Comparison of ENCODE assay signal across 33 cellular contexts in the genomic region with DNA sequence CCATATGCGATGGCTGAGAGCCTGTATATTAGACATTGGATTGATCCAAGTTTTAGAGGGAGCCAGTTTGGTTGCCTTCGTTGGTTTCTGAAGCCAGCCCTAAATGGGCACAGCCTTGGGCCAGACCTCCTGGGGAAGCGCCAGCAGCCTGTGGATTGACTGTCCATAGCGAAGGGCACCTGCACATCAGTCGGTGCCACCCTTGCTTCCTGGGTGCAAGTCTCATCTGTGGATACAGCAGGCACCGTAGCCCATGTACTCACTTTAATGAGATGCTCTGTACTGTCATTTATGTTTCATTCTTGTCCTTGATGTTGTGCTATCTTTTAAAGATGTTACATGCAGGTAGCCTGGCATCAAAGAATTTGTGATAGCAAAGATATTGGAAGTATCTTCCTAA.
"Had no signal": no experiment of that assay in that cellular context is flagged by ENCODE, and none has a peak within 500 bp of the region (broad histone marks: within the 10 kb centered on the region; RNA-seq: fewer than 3 reads in every experiment).

No MANE protein-coding gene starts in this region.

- DNase-seq: activated effector memory CD4-positive, alpha-beta T cell treated with anti-CD3 and anti-CD28 coated beads, Interleukin-2, amount 50 U/mL, for 16 hours; activated effector memory CD4-positive, alpha-beta T cell treated with Interleukin-2 at 50 U/mL for 16 hours; activated gamma-delta T cell; activated gamma-delta T cell treated with Interleukin-2 at 50 U/mL for 16 hours; activated naive CD4-positive, alpha-beta T cell; activated naive CD4-positive, alpha-beta T cell treated with anti-CD3 and anti-CD28 coated beads for 36 hours; activated naive CD4-positive, alpha-beta T cell treated with anti-CD3 and anti-CD28 coated beads, Interleukin-2, amount 10 ng/mL, durations not matched to agents 7 days and 5 days; activated naive CD4-positive, alpha-beta T cell treated with anti-CD3 and anti-CD28 coated beads, Interleukin-2, amount 50 U/mL, for 16 hours; activated naive CD4-positive, alpha-beta T cell treated with Interleukin-2 at 50 U/mL for 16 hours; activated naive CD8-positive, alpha-beta T cell treated with anti-CD3 and anti-CD28 coated beads for 36 hours; activated naive CD8-positive, alpha-beta T cell treated with anti-CD3 and anti-CD28 coated beads, Interleukin-2, amount 10 ng/mL, durations not matched to agents 7 days and 5 days; activated naive CD8-positive, alpha-beta T cell treated with anti-CD3 and anti-CD28 coated beads, Interleukin-2, amount 50 U/mL, for 24 hours; activated T-cell treated with anti-CD3 and anti-CD28 coated beads, Interleukin-2, amount 50 U/mL, for 1 hour; activated T-cell treated with anti-CD3 and anti-CD28 coated beads, Interleukin-2, amount 50 U/mL, for 24 hours; activated T-cell treated with anti-CD3 and anti-CD28 coated beads, Interleukin-2, amount 50 U/mL, for 4 hours; activated T-cell treated with anti-CD3 and anti-CD28 coated beads, Interleukin-2, amount 50 U/mL, for 48 hours; activated T-cell treated with anti-CD3 and anti-CD28 coated beads, Interleukin-2, amount 50 U/mL, for 72 hours; adrenal gland; amniotic stem cell; amygdala; anterior cingulate cortex; body of pancreas; brain microvascular endothelial cell; caudate nucleus; central memory CD4-positive, alpha-beta T cell; cerebellar nuclear complex had no signal

- FAIRE-seq: astrocyte, bronchial epithelial cell had no signal

- ATAC-seq: activated naive CD4-positive, alpha-beta T cell treated with anti-CD3 and anti-CD28 coated beads, Interleukin-2, amount 50 U/mL, for 72 hours; activated naive CD8-positive, alpha-beta T cell treated with anti-CD3 and anti-CD28 coated beads, Interleukin-2, amount 50 U/mL, for 24 hours; activated T-cell treated with anti-CD3 and anti-CD28 coated beads, Interleukin-2, amount 50 U/mL, for 4 hours; activated T-cell treated with anti-CD3 and anti-CD28 coated beads, Interleukin-2, amount 50 U/mL, for 72 hours; activated T-helper 17 cell treated with anti-CD3 and anti-CD28 coated beads, Interleukin-2, amount 50 U/mL, for 72 hours; body of pancreas had no signal

- H3K27ac ChIP-seq: adrenal gland, ascending aorta, body of pancreas, brain microvascular endothelial cell, breast epithelium, cardiac muscle cell had no signal

- H3K36me3 ChIP-seq: adrenal gland, ascending aorta, brain microvascular endothelial cell, breast epithelium, cardiac muscle cell had no signal

- H3K4me3 ChIP-seq: adrenal gland, ascending aorta, body of pancreas, breast epithelium, cardiac muscle cell had no signal

- H3K4me1 ChIP-seq: adrenal gland, breast epithelium had no signal

- H3K9me3 ChIP-seq: adrenal gland, ascending aorta, body of pancreas, breast epithelium had no signal

- H3K27me3 ChIP-seq: adrenal gland, ascending aorta, body of pancreas, brain microvascular endothelial cell, breast epithelium, cardiac muscle cell had no signal
